Comparison of ENCODE assay signal across 28 cellular contexts in genomic region chr18:58285731-58286130, GRCh38.
DNase-seq lines count a peak whose midpoint lies in the region; ATAC-seq and TF ChIP-seq lines count a peak whose summit lies in the region.
"Had no signal": no experiment of that assay in that cellular context is flagged by ENCODE, and none has a peak within 500 bp of the region (broad histone marks: within the 10 kb centered on the region; RNA-seq: fewer than 3 reads in every experiment).

No MANE protein-coding gene starts in this region.

- peak overlapping the region in 8 of 12 donors; percentile 11 to 60 (median 17) for H3K27ac ChIP-seq in heart left ventricle
- H3K27ac ChIP-seq in right atrium auricular region, result peak overlapping the region in 1 of 2 donors; percentile 83
- H3K27ac ChIP-seq in hepatocyte, result peak overlapping the region; percentile 96
- H3K27ac ChIP-seq in urinary bladder (ENCODE audit: low read depth), result peak overlapping the region; percentile 38
- H3K27ac ChIP-seq: gastroesophageal sphincter, thoracic aorta had no signal

- H3K9ac ChIP-seq in mucosa of stomach (ENCODE audit: low read length), result peak overlapping the region; percentile 62

- H3K79me2 ChIP-seq in hepatocyte, result peaks cover 60% of the 10 kb centered on the region

- 60 to 76% (median 64%) methylated on average over 2 of the region's 2 CpGs for WGBS in heart left ventricle, 4 donors
- WGBS in hepatocyte (ENCODE audit: low lambda C conversion rate, missing lambda C conversion rate), result 51% methylated on average over 2 of the region's 2 CpGs
- WGBS in urinary bladder, result 80% methylated on average over 2 of the region's 2 CpGs

- no peaks in the 10 kb centered on the region for H4K20me1 ChIP-seq in hepatocyte (ENCODE audit: insufficient read depth, poor library complexity, severe bottlenecking)

- no peak overlapping the region for H3K4me3 ChIP-seq in heart left ventricle
- no peak overlapping the region for H3K4me3 ChIP-seq in right atrium auricular region
- H3K4me3 ChIP-seq in hepatocyte, result no peak overlapping the region
- H3K4me3 ChIP-seq in mucosa of stomach (ENCODE audit: low read length), result no peak overlapping the region
- H3K4me3 ChIP-seq in urinary bladder (ENCODE audit: low read depth, low read length), result no peak overlapping the region
- H3K4me3 ChIP-seq: esophagus squamous epithelium, gastroesophageal sphincter, GM23338, thoracic aorta had no signal

- H3K36me3 ChIP-seq in heart left ventricle (no peaks in the 10 kb centered on the region), right atrium auricular region (no peaks in the 10 kb centered on the region), hepatocyte (replicated peaks; ENCODE audit: insufficient read depth, low read depth) (no peaks in the 10 kb centered on the region), mucosa of stomach (ENCODE audit: control insufficient read depth, insufficient read depth, low read length) (no peaks in the 10 kb centered on the region), urinary bladder (ENCODE audit: insufficient read depth) (no peaks in the 10 kb centered on the region)
- H3K36me3 ChIP-seq: esophagus squamous epithelium, gastroesophageal sphincter, thoracic aorta had no signal

- peaks cover 0 to 68% (median 23%) of the 10 kb centered on the region in 12 donors for H3K4me1 ChIP-seq in heart left ventricle
- peaks cover 0 to 61% of the 10 kb centered on the region in 2 donors for H3K4me1 ChIP-seq in right atrium auricular region
- peaks cover 63% of the 10 kb centered on the region for H3K4me1 ChIP-seq in hepatocyte (ENCODE audit: insufficient read depth)
- H3K4me1 ChIP-seq in mucosa of stomach (ENCODE audit: control insufficient read depth, insufficient read depth, low read length), result peaks cover 61% of the 10 kb centered on the region
- no peaks in the 10 kb centered on the region for H3K4me1 ChIP-seq in urinary bladder (ENCODE audit: insufficient read depth)

- H2AFZ ChIP-seq in hepatocyte, result no peak overlapping the region
- H2AFZ ChIP-seq: GM23338 had no signal

- intact Hi-C loops in heart left ventricle (cut with DNase I), result loop anchor here in 1 of 10 donors (2.0 kb wide), 1 partner anchor 17 kb away; no protein-coding TSS in a partner anchor

- H3K9me3 ChIP-seq in heart left ventricle (no peaks in the 10 kb centered on the region), right atrium auricular region (no peaks in the 10 kb centered on the region), hepatocyte (ENCODE audit: low read depth) (no peaks in the 10 kb centered on the region), mucosa of stomach (ENCODE audit: control insufficient read depth, low read length) (no peaks in the 10 kb centered on the region)
- H3K9me3 ChIP-seq: esophagus squamous epithelium, gastroesophageal sphincter, thoracic aorta had no signal

- H3K27me3 ChIP-seq in heart left ventricle (no peaks in the 10 kb centered on the region), right atrium auricular region (no peaks in the 10 kb centered on the region), hepatocyte (no peaks in the 10 kb centered on the region), mucosa of stomach (ENCODE audit: control insufficient read depth, insufficient read depth, low read length) (no peaks in the 10 kb centered on the region)
- H3K27me3 ChIP-seq: esophagus squamous epithelium, gastroesophageal sphincter had no signal

- H3K9me2 ChIP-seq in hepatocyte (replicated peaks; ENCODE audit: insufficient read depth), result no peaks in the 10 kb centered on the region

- peak overlapping the region; percentile 63 for H3K4me2 ChIP-seq in hepatocyte
- H3K4me2 ChIP-seq: GM23338 had no signal

- no peak for ATAC-seq in heart left ventricle
- ATAC-seq: activated T-cell treated with anti-CD3 and anti-CD28 coated beads, Interleukin-2, amount 50 U/mL, for 4 hours; gastroesophageal sphincter; naive thymus-derived CD4-positive, alpha-beta T cell; stimulated activated naive B cell treated with anti-CD40 and anti-IgM and Interleukin-4, amounts not matched to agents 10 μg/mL and 1 μg/mL and 100 μg/mL, for 72 hours; T-helper 17 cell had no signal

- DNase-seq in heart left ventricle, result no peak
- DNase-seq in right atrium auricular region (ENCODE audit: low spot score), result no peak
- no peak for DNase-seq in hepatocyte (ENCODE audit: low spot score)
- no peak for DNase-seq in stimulated activated CD4-positive, alpha-beta T cell treated with anti-CD3 and anti-CD28 coated beads, Interleukin-4, amount 100 ng/mL, for 4 hours
- DNase-seq in activated CD4-positive, alpha-beta T cell treated with anti-CD3 and anti-CD28 coated beads for 48 hours, result no peak
- DNase-seq in NOMO-1 (lab: John Stamatoyannopoulos, UW; ENCODE audit: unreplicated experiment in 2 of 2), result no peak
- DNase-seq: activated CD4-positive, alpha-beta T cell treated with anti-CD3 and anti-CD28 coated beads for 4 hours; activated T-cell treated with anti-CD3 and anti-CD28 coated beads, Interleukin-2, amount 50 U/mL, for 4 hours; cortex of kidney; DMS53; endodermal cell; esophagus squamous epithelium; GDM1; mesenchymal stem cell; MM.1S; naive thymus-derived CD4-positive, alpha-beta T cell; NCI-H1417; NCI-H2171; NCI-H524 treated with DMSO at 0.1 percent for 48 hours; nucleus accumbens; stimulated activated CD4-positive, alpha-beta T cell treated with anti-CD3 and anti-CD28 coated beads, Interleukin-4, amount 100 ng/mL, for 1 hour; stimulated activated naive B cell treated with anti-CD40 and anti-IgM and Interleukin-4, amounts not matched to agents 10 μg/mL and 1 μg/mL and 100 μg/mL, for 72 hours; T-helper 17 cell had no signal

- TF ChIP-seq CTCF in heart left ventricle (IDR thresholded peaks at IDR 0.05) (no peak), right atrium auricular region (IDR thresholded peaks at IDR 0.05) (no peak), hepatocyte (IDR thresholded peaks at IDR 0.05; ENCODE audit: poor library complexity) (no peak)

- TF ChIP-seq POLR2A in heart left ventricle (IDR thresholded peaks at IDR 0.05), result no peak
